ENCODE assay signal across 7 cellular contexts in the genomic region with DNA sequence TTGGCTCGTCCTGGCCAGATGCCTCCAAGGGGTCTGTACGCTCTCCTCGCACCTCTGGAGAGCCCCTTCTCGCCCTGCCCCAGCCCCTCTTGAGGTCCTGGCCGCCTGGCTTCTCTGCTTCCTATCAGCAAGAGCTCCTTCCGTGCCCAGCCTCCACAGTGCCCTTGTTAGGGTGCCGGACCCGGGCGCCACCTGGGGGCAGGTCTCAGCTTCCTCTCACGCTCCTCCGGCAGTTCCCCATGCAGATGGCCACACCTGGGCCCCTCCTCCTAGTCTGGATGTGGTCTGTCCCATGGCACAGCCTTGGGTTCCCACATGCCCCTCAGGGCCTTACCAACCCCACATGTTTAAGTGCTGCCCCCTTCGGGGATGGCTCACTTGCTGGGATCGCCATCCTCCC. TPM values are rescaled to one million over a fixed set of nuclear protein-coding genes. Genes with fewer than 3 reads are reported as not detected.
DNase-seq lines count a peak whose midpoint lies in the region; ATAC-seq, FAIRE-seq and TF ChIP-seq lines count a peak whose summit lies in the region.
"Not testable (repeated sequence)": the region's sequence is repeated elsewhere in the genome, so short reads cannot be mapped to it uniquely, and the experiment has no call there.

No MANE protein-coding gene starts in this region.

- H3K27me3 ChIP-seq in GM23338 (ENCODE audit: insufficient read depth); HCT116 (ENCODE audit: insufficient read depth, low read length); foreskin keratinocyte; HepG2 (ENCODE audit: control insufficient read depth in 1 of 2, insufficient read depth in 2 of 2, low read length in 2 of 2): not testable (repeated sequence)

- not testable (repeated sequence) for FAIRE-seq in A549 (lab: Jason Lieb, UNC); HepG2 (lab: Jason Lieb, UNC)

- not testable (repeated sequence) for H3K4me3 ChIP-seq in A549; GM23338; HCT116 (replicated peaks in 1 of 2; ENCODE audit: low read depth in 1 of 2, low read length in 2 of 2); HepG2 (replicated peaks in 1 of 3; ENCODE audit: insufficient read depth in 1 of 3, low read depth in 2 of 3, low read length in 3 of 3); mucosa of descending colon

- intact Hi-C loops in HCT116 (cut with micrococcal nuclease); HepG2 (cut with micrococcal nuclease; ENCODE audit: unreplicated experiment); mucosa of descending colon (cut with DNase I, micrococcal nuclease): not testable (repeated sequence)

- H3K27ac ChIP-seq in A549; GM23338 (ENCODE audit: low read depth); HCT116 (ENCODE audit: low read depth, low read length); foreskin keratinocyte; HepG2 (ENCODE audit: extremely low read length, insufficient read depth, low read length): not testable (repeated sequence)

- not testable (repeated sequence) for H3K36me3 ChIP-seq in GM23338 (ENCODE audit: insufficient read depth); HCT116 (ENCODE audit: control insufficient read depth in 1 of 2, insufficient read depth in 2 of 2, low read length in 2 of 2); HepG2 (replicated peaks in 1 of 2; ENCODE audit: control insufficient read depth in 1 of 2, insufficient read depth in 2 of 2, low read length in 2 of 2); mucosa of descending colon (ENCODE audit: low read depth)

- H3K9ac ChIP-seq in HCT116 (ENCODE audit: low read length); HepG2 (ENCODE audit: insufficient read depth, low read depth, low read length): not testable (repeated sequence)

- H3K36me3 Mint-ChIP-seq in GM23338 (ENCODE audit: low read depth); WTC11: not testable (repeated sequence)

- H3K4me1 Mint-ChIP-seq in GM23338, WTC11: not testable (repeated sequence)

- WGBS in A549 (ENCODE audit: missing lambda C conversion rate): no CpG with 5 or more reads among the region's 13 CpGs
- 86% methylated on average over 2 of the region's 13 CpGs for WGBS in HepG2 (ENCODE audit: low lambda C conversion rate)

- not testable (repeated sequence) for H4K20me1 ChIP-seq in GM23338 (replicated peaks; ENCODE audit: insufficient read depth); HCT116 (ENCODE audit: insufficient read depth); HepG2 (ENCODE audit: insufficient read depth, low read length)

- peak; percentile 61 to 73; a peak in 4 of 6 replicates for ATAC-seq in A549
- ATAC-seq in GM23338: peak; percentile 46
- ATAC-seq in HCT116: peak; percentile 54
- peak; percentile 58 for ATAC-seq in WTC11
- peak; percentile 7 for ATAC-seq in foreskin keratinocyte
- peak; percentile 51 for ATAC-seq in HepG2
- peak; percentile 15 for ATAC-seq in mucosa of descending colon

- BruUV-seq in HCT116 (replicated peaks; lab: Mats Ljungman, UMichigan); HepG2 (replicated peaks; lab: Mats Ljungman, UMichigan): not testable (repeated sequence)

- not testable (repeated sequence) for H3K4me1 ChIP-seq in A549; GM23338 (ENCODE audit: insufficient read depth); HCT116 (ENCODE audit: control insufficient read depth in 1 of 2, insufficient read depth in 2 of 2, low read length in 2 of 2); foreskin keratinocyte; HepG2 (ENCODE audit: insufficient read depth, low read length); mucosa of descending colon (ENCODE audit: low read depth)

- RAD21 ChIA-PET in HCT116 (lab: Charles Lee; ENCODE audit: low non-redundant PET in 1 of 2, low total read pairs in 2 of 2, uncharacterized antibody in 2 of 2, unreplicated experiment in 2 of 2): not testable (repeated sequence)

- H3K9me2 ChIP-seq in GM23338 (ENCODE audit: insufficient read depth); HCT116 (ENCODE audit: insufficient read depth): not testable (repeated sequence)

- not testable (repeated sequence) for H3F3A ChIP-seq in GM23338 (replicated peaks; ENCODE audit: low read depth)

- TF ChIP-seq EP300 in A549 (IDR thresholded peaks at IDR 0.05); HepG2 (IDR thresholded peaks at IDR 0.05; ENCODE audit: low read depth in 2 of 2, low read length in 2 of 2); HepG2 (CRISPR knock-in tag; IDR thresholded peaks at IDR 0.05; ENCODE audit: borderline replicate concordance): not testable (repeated sequence)

- not testable (repeated sequence) for H3K4me2 ChIP-seq in A549; GM23338; HCT116 (ENCODE audit: low read length); HepG2 (ENCODE audit: low read depth, low read length)

- H3K9me3 ChIP-seq in A549; HCT116 (ENCODE audit: control insufficient read depth in 1 of 2, insufficient read depth in 1 of 2, low read depth in 1 of 2, low read length in 2 of 2); HepG2 (ENCODE audit: low read length); mucosa of descending colon: not testable (repeated sequence)

- not testable (repeated sequence) for H3K79me2 ChIP-seq in GM23338 (replicated peaks; ENCODE audit: insufficient read depth); HCT116 (ENCODE audit: insufficient read depth, low read length); HepG2 (ENCODE audit: insufficient read depth, low read length)

- not testable (repeated sequence) for H3K9me3 Mint-ChIP-seq in GM23338, WTC11

- CTCF ChIA-PET in A549 (lab: Yijun Ruan, JAX); HCT116 (lab: Charles Lee); WTC11 (lab: Charles Lee); HepG2 (lab: Yijun Ruan, JAX; ENCODE audit: low intra/inter-chr PET ratio, low total read pairs): not testable (repeated sequence)

- TF ChIP-seq RAD21 in A549 (conservative IDR thresholded peaks at IDR 0.05 in 1 of 2, IDR thresholded peaks at IDR 0.05 in 1 of 2); HCT116 (IDR thresholded peaks at IDR 0.05; ENCODE audit: low read depth); HepG2 (CRISPR knock-in tag; IDR thresholded peaks at IDR 0.05): not testable (repeated sequence)

- in situ Hi-C loops in HepG2 (cut with HindIII; ENCODE audit: extremely low pct_ligation_motif_present, low pct_unique_long_range_greater_than_20kb): not testable (repeated sequence)

- H3K27ac Mint-ChIP-seq in GM23338, WTC11: not testable (repeated sequence)

- not testable (repeated sequence) for DNase-seq in A549 (ENCODE audit: low read depth in 1 of 2, low spot score in 1 of 2); GM23338 (ENCODE audit: low spot score); HCT116 (ENCODE audit: low read depth, low spot score); WTC11 (ENCODE audit: low spot score); foreskin keratinocyte; HepG2 (ENCODE audit: low spot score); mucosa of descending colon

- not testable (repeated sequence) for H3K27me3 Mint-ChIP-seq in GM23338 (ENCODE audit: insufficient read depth, low read depth, poor library complexity); WTC11 (ENCODE audit: low read depth)

- not testable (repeated sequence) for TF ChIP-seq POLR2A in A549 (IDR thresholded peaks at IDR 0.05; ENCODE audit: low read length); HCT116 (IDR thresholded peaks at IDR 0.05; ENCODE audit: borderline replicate concordance, extremely low read depth, insufficient read depth, insufficient read length); HepG2 (IDR thresholded peaks at IDR 0.05; ENCODE audit: insufficient read depth in 1 of 2, low read depth in 2 of 2, low read length in 2 of 2)

- H2AFZ ChIP-seq in GM23338; HCT116 (ENCODE audit: low read depth, low read length, poor library complexity, severe bottlenecking); HepG2 (ENCODE audit: low read length): not testable (repeated sequence)

- not testable (repeated sequence) for TF ChIP-seq CTCF in A549 (IDR thresholded peaks at IDR 0.05); GM23338 (conservative IDR thresholded peaks at IDR 0.05; ENCODE audit: low read depth in 2 of 2); HCT116 (IDR thresholded peaks at IDR 0.05 in 2 of 3, conservative IDR thresholded peaks at IDR 0.05 in 1 of 3; ENCODE audit: borderline replicate concordance in 1 of 3, insufficient read depth in 1 of 3, low read depth in 2 of 3, low read length in 2 of 3); WTC11 (IDR thresholded peaks at IDR 0.05); foreskin keratinocyte (conservative IDR thresholded peaks at IDR 0.05); HepG2 (CRISPR knock-in tag; IDR thresholded peaks at IDR 0.05); mucosa of descending colon (IDR thresholded peaks at IDR 0.05)

- H3K4me3 Mint-ChIP-seq in GM23338, WTC11: not testable (repeated sequence)

- POLR2A ChIA-PET in A549 (lab: Yijun Ruan, JAX); HCT116 (lab: Charles Lee); WTC11 (lab: Charles Lee); HepG2 (lab: Yijun Ruan, JAX): not testable (repeated sequence)

RNA-seq across cellular contexts. Expression of gene TMEM191C, which starts 6.5 kb away (rescaled TPM):
- 0.57 and 0.71 TPM in 2 replicates for polyA plus RNA-seq in A549 (2011; rRNA removed)
- 1.4 and 1.5 TPM in 2 replicates for polyA plus RNA-seq in A549 (2012; cell fraction: cytosol; rRNA removed)
- 8.5 and 13.2 TPM in 2 replicates for polyA plus RNA-seq in A549 (2012; cell fraction: nucleus; rRNA removed)
- polyA plus RNA-seq in A549 (2017; fragmentation: RNase III; extraction: RNeasy Plus Mini Kit Qiagen cat#74134 plus additional on column Dnase treatment): 0.44 to 1.2 TPM (median 0.58 TPM) in 3 replicates
- 0.54 TPM in 1 of 2 replicates, not detected in the other for polyA minus RNA-seq in A549 (2011; rRNA and poly(A)+ RNA removed)
- 1.1 and 2.8 TPM in 2 replicates for total RNA-seq in GM23338 (2014; rRNA removed; shearing (Covaris generic))
- polyA plus RNA-seq in GM23338 (2016; fragmentation: Nextera tagmentation; extraction: Ambion mirVana): 2.5 and 6.1 TPM in 2 replicates
- total RNA-seq in HCT116 (2021; ENCODE audit: unreplicated experiment): 3.1 TPM
- polyA plus RNA-seq in HCT116 (2012): 3.7 and 4.4 TPM in 2 replicates
- 4.8 to 6.4 TPM (median 5.2 TPM) in 3 replicates for total RNA-seq in WTC11 (2021)
- total RNA-seq in foreskin keratinocyte: 0.46 and 1.2 TPM in 2 replicates
- 1.2 and 1.3 TPM in 2 replicates for polyA plus RNA-seq in foreskin keratinocyte
- total RNA-seq in HepG2 (2016; rRNA removed; fragmentation: Illumina TruSeq; extraction: Trizol): 1.2 and 2.9 TPM in 2 replicates
- total RNA-seq in HepG2 (2016; cell fraction: cytosol; rRNA removed; fragmentation: Illumina TruSeq; extraction: Trizol; ENCODE audit: low read depth): 1.9 and 4.2 TPM in 2 replicates
- total RNA-seq in HepG2 (2016; cell fraction: insoluble cytoplasmic fraction; rRNA removed; fragmentation: Illumina TruSeq; extraction: Trizol): 0.85 and 0.91 TPM in 2 replicates
- total RNA-seq in HepG2 (2016; cell fraction: membrane; rRNA removed; fragmentation: Illumina TruSeq; extraction: Trizol): 1.3 and 1.9 TPM in 2 replicates
- total RNA-seq in HepG2 (2016; cell fraction: nucleus; rRNA removed; fragmentation: Illumina TruSeq; extraction: Trizol): 1.6 TPM in 2 replicates
- polyA plus RNA-seq in HepG2 (2011; rRNA removed): 2.9 and 3.3 TPM in 2 replicates
- polyA plus RNA-seq in HepG2 (2011; cell fraction: cytosol; rRNA removed): 3.1 and 4.1 TPM in 2 replicates
- polyA plus RNA-seq in HepG2 (2011; cell fraction: nucleus; rRNA removed): 19.1 and 20.7 TPM in 2 replicates
- polyA plus RNA-seq in HepG2 (2012): 1.2 and 1.3 TPM in 2 replicates
- 0.45 and 0.86 TPM in 2 replicates for polyA plus RNA-seq in HepG2 (2016; cell fraction: cytosol; fragmentation: Illumina TruSeq; extraction: Trizol; ENCODE audit: low read depth)
- 0.90 and 1.4 TPM in 2 replicates for polyA plus RNA-seq in HepG2 (2016; cell fraction: insoluble cytoplasmic fraction; fragmentation: Illumina TruSeq; extraction: Trizol; ENCODE audit: low read depth)
- polyA plus RNA-seq in HepG2 (2016; cell fraction: membrane; fragmentation: Illumina TruSeq; extraction: Trizol; ENCODE audit: low read depth): 0.54 and 0.72 TPM in 2 replicates
- 3.6 and 4.2 TPM in 2 replicates for polyA plus RNA-seq in HepG2 (2016; cell fraction: nucleus; fragmentation: Illumina TruSeq; extraction: Trizol; ENCODE audit: insufficient read depth, low read depth)
- 1.1 and 3.0 TPM in 2 replicates for polyA minus RNA-seq in HepG2 (2011; rRNA and poly(A)+ RNA removed; ENCODE audit: low replicate concordance)
- 1.3 and 2.4 TPM in 2 replicates for polyA minus RNA-seq in HepG2 (2011; cell fraction: cytosol; rRNA and poly(A)+ RNA removed)
- polyA minus RNA-seq in HepG2 (2011; cell fraction: nucleus; rRNA and poly(A)+ RNA removed): 2.2 and 4.0 TPM in 2 replicates
- 1 to 10 TPM; 1.3 to 2.9 (median 2.1) TPM for total RNA-seq in mucosa of descending colon

RNA-seq across cellular contexts. Expression of gene HIC2, which starts 56.5 kb away (rescaled TPM):
- polyA plus RNA-seq in A549 (2011; rRNA removed) (1.0 and 1.1 TPM in 2 replicates), A549 (2017; fragmentation: RNase III; extraction: RNeasy Plus Mini Kit Qiagen cat#74134 plus additional on column Dnase treatment) (2.7 to 2.9 TPM (median 2.8 TPM) in 3 replicates), GM23338 (2016; fragmentation: Nextera tagmentation; extraction: Ambion mirVana) (7.7 and 8.0 TPM in 2 replicates), foreskin keratinocyte (0.88 and 1.0 TPM in 2 replicates), HepG2 (2011; rRNA removed) (5.0 and 6.1 TPM in 2 replicates)
- polyA plus RNA-seq in A549 (2012; cell fraction: cytosol; rRNA removed): 1.1 and 1.6 TPM in 2 replicates
- polyA plus RNA-seq in A549 (2012; cell fraction: nucleus; rRNA removed): 4.6 and 5.2 TPM in 2 replicates
- polyA minus RNA-seq in A549 (2011; rRNA and poly(A)+ RNA removed): 1.7 and 2.3 TPM in 2 replicates
- total RNA-seq in GM23338 (2014; rRNA removed; shearing (Covaris generic)): 28.0 and 34.0 TPM in 2 replicates
- total RNA-seq in HCT116 (2021; ENCODE audit: unreplicated experiment) (6.7 TPM), WTC11 (2021) (30.4 to 33.3 TPM (median 31.2 TPM) in 3 replicates), foreskin keratinocyte (2.9 and 3.2 TPM in 2 replicates), HepG2 (2016; rRNA removed; fragmentation: Illumina TruSeq; extraction: Trizol) (11.6 and 13.7 TPM in 2 replicates), mucosa of descending colon (1 to 10 TPM; 6.0 to 6.2 (median 6.0) TPM)
- polyA plus RNA-seq in HCT116 (2012): 3.1 and 3.4 TPM in 2 replicates
- total RNA-seq in HepG2 (2016; cell fraction: cytosol; rRNA removed; fragmentation: Illumina TruSeq; extraction: Trizol; ENCODE audit: low read depth): 1.2 and 1.5 TPM in 2 replicates
- total RNA-seq in HepG2 (2016; cell fraction: insoluble cytoplasmic fraction; rRNA removed; fragmentation: Illumina TruSeq; extraction: Trizol): 9.7 and 13.2 TPM in 2 replicates
- total RNA-seq in HepG2 (2016; cell fraction: membrane; rRNA removed; fragmentation: Illumina TruSeq; extraction: Trizol): 4.6 and 5.2 TPM in 2 replicates
- total RNA-seq in HepG2 (2016; cell fraction: nucleus; rRNA removed; fragmentation: Illumina TruSeq; extraction: Trizol): 10.7 and 10.9 TPM in 2 replicates
- 4.6 and 4.8 TPM in 2 replicates for polyA plus RNA-seq in HepG2 (2011; cell fraction: cytosol; rRNA removed)
- 14.6 and 16.6 TPM in 2 replicates for polyA plus RNA-seq in HepG2 (2011; cell fraction: nucleus; rRNA removed)
- polyA plus RNA-seq in HepG2 (2012): 12.6 and 12.9 TPM in 2 replicates
- 0.53 and 0.58 TPM in 2 replicates for polyA plus RNA-seq in HepG2 (2016; cell fraction: cytosol; fragmentation: Illumina TruSeq; extraction: Trizol; ENCODE audit: low read depth)
- polyA plus RNA-seq in HepG2 (2016; cell fraction: insoluble cytoplasmic fraction; fragmentation: Illumina TruSeq; extraction: Trizol; ENCODE audit: low read depth): 7.8 and 10.0 TPM in 2 replicates
- 1.8 and 2.0 TPM in 2 replicates for polyA plus RNA-seq in HepG2 (2016; cell fraction: membrane; fragmentation: Illumina TruSeq; extraction: Trizol; ENCODE audit: low read depth)
- 14.3 and 15.7 TPM in 2 replicates for polyA plus RNA-seq in HepG2 (2016; cell fraction: nucleus; fragmentation: Illumina TruSeq; extraction: Trizol; ENCODE audit: insufficient read depth, low read depth)
- polyA minus RNA-seq in HepG2 (2011; rRNA and poly(A)+ RNA removed; ENCODE audit: low replicate concordance): 2.3 and 19.9 TPM in 2 replicates
- 7.5 and 8.9 TPM in 2 replicates for polyA minus RNA-seq in HepG2 (2011; cell fraction: cytosol; rRNA and poly(A)+ RNA removed)
- polyA minus RNA-seq in HepG2 (2011; cell fraction: nucleus; rRNA and poly(A)+ RNA removed): 10.9 and 11.6 TPM in 2 replicates

Comparison
In these comparisons a context has a peak if more than half of its experiments do, and no peak if none do; other contexts are left out.
1. ATAC-seq: peak in every context shown above with its lines; median percentile 67 in A549; 58 in WTC11; 54 in HCT116; 51 in HepG2; 46 in GM23338; 15 in mucosa of descending colon; 7 in foreskin keratinocyte.